3 cellular contexts compared by ENCODE assay signal in the genomic region with DNA sequence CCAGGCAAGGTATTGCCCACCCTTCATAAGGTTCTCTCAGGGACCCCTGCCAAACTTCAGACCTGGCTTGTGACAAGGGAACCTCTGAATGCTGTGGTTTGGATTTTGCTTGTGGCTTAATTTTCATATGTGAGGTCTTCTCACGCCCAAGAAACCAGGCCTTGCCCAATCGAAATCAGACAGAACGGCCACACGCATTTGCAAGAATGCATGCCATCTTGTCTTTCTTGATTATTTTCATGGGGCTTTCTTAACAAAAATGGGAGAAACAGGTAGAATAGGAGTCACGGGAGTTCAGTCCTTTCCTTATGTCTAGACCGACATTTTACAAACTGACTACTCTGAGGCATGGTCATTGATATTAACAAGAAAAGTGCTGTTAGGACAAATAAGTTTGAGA.
TF ChIP-seq lines count a peak whose summit lies in the region.

No MANE protein-coding gene starts in this region.

TF ChIP-seq in A549, 52 proteins besides CTCF, POLR2A, EP300 and RAD21:
- TF ChIP-seq FOSL2 (IDR thresholded peaks at IDR 0.05): no peak
- no peak for TF ChIP-seq FOSL2 (CRISPR knock-in tag; IDR thresholded peaks at IDR 0.05)
- TF ChIP-seq HDAC2 (IDR thresholded peaks at IDR 0.05): no peak
- TF ChIP-seq HOXB5 (CRISPR knock-in tag; IDR thresholded peaks at IDR 0.05): no peak
- TF ChIP-seq FOSB (CRISPR knock-in tag; IDR thresholded peaks at IDR 0.05): no peak

TF ChIP-seq in IMR-90, 13 proteins besides CTCF, POLR2A, EP300 and RAD21:
- TF ChIP-seq NFE2L2 (IDR thresholded peaks at IDR 0.05; ENCODE audit: low read depth, low read length) (no peak), MAFK (IDR thresholded peaks at IDR 0.05; ENCODE audit: low read depth, low read length) (no peak), SMC3 (IDR thresholded peaks at IDR 0.05; ENCODE audit: low read depth, low read length) (no peak), MAZ (IDR thresholded peaks at IDR 0.05; ENCODE audit: borderline replicate concordance, low read depth, low read length) (no peak), MXI1 (IDR thresholded peaks at IDR 0.05; ENCODE audit: borderline replicate concordance, low read depth, low read length) (no peak), RFX5 (IDR thresholded peaks at IDR 0.05; ENCODE audit: low read depth, low read length) (no peak), USF2 (IDR thresholded peaks at IDR 0.05; ENCODE audit: low read depth, low read length) (no peak), FOS (IDR thresholded peaks at IDR 0.05; ENCODE audit: low read depth, low read length) (no peak), BHLHE40 (IDR thresholded peaks at IDR 0.05; ENCODE audit: low read depth, low read length) (no peak), CEBPB (IDR thresholded peaks at IDR 0.05; ENCODE audit: low read depth, low read length) (no peak), CHD1 (IDR thresholded peaks at IDR 0.05; ENCODE audit: low read depth, low read length) (no peak), RCOR1 (IDR thresholded peaks at IDR 0.05; ENCODE audit: insufficient replicate concordance, low read length) (no peak)
- TF ChIP-seq, protein P1, sequence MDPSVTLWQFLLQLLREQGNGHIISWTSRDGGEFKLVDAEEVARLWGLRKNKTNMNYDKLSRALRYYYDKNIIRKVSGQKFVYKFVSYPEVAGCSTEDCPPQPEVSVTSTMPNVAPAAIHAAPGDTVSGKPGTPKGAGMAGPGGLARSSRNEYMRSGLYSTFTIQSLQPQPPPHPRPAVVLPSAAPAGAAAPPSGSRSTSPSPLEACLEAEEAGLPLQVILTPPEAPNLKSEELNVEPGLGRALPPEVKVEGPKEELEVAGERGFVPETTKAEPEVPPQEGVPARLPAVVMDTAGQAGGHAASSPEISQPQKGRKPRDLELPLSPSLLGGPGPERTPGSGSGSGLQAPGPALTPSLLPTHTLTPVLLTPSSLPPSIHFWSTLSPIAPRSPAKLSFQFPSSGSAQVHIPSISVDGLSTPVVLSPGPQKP (IDR thresholded peaks at IDR 0.05; ENCODE audit: borderline replicate concordance, low read depth, low read length): no peak

TF ChIP-seq in GM12891, 5 proteins besides CTCF, POLR2A, EP300 and RAD21:
- no peak for TF ChIP-seq SPI1 (IDR thresholded peaks at IDR 0.05; ENCODE audit: low read depth, low read length)
- TF ChIP-seq PAX5 (IDR thresholded peaks at IDR 0.05; ENCODE audit: insufficient read depth, low read length, severe bottlenecking): no peak
- no peak for TF ChIP-seq POLR2AphosphoS5 (IDR thresholded peaks at IDR 0.05; ENCODE audit: low read depth, low read length)
- no peak for TF ChIP-seq TAF1 (IDR thresholded peaks at IDR 0.05; ENCODE audit: low read depth, low read length)
- TF ChIP-seq POU2F2 (IDR thresholded peaks at IDR 0.05; ENCODE audit: low read depth, low read length): no peak
